ENCODE assay signal across 1 cellular context in genomic region chr10:88108115-88108610, GRCh38.
TF ChIP-seq lines count a peak whose summit lies in the region.

No MANE protein-coding gene starts in this region.

TF ChIP-seq in GM12878, 131 proteins besides CTCF, POLR2A, EP300 and RAD21 (continued from another document and continues in another):
- no peak for TF ChIP-seq CEBPZ (IDR thresholded peaks at IDR 0.05; ENCODE audit: low read depth, low read length)
- no peak for TF ChIP-seq HSF1 (IDR thresholded peaks at IDR 0.05; ENCODE audit: low read depth, low read length)
- peak; percentile 98 for TF ChIP-seq SPI1 (IDR thresholded peaks at IDR 0.05; ENCODE audit: borderline replicate concordance, insufficient read depth, low read depth, low read length)
- 0 out of 2 replicates have a peak, but pooled peaks have one; percentile 64 for TF ChIP-seq CBX5 (IDR thresholded peaks at IDR 0.05; ENCODE audit: low read depth)
- TF ChIP-seq FOXM1 (IDR thresholded peaks at IDR 0.05; ENCODE audit: low read depth, low read length), result peak; percentile 74
- TF ChIP-seq, protein P1, sequence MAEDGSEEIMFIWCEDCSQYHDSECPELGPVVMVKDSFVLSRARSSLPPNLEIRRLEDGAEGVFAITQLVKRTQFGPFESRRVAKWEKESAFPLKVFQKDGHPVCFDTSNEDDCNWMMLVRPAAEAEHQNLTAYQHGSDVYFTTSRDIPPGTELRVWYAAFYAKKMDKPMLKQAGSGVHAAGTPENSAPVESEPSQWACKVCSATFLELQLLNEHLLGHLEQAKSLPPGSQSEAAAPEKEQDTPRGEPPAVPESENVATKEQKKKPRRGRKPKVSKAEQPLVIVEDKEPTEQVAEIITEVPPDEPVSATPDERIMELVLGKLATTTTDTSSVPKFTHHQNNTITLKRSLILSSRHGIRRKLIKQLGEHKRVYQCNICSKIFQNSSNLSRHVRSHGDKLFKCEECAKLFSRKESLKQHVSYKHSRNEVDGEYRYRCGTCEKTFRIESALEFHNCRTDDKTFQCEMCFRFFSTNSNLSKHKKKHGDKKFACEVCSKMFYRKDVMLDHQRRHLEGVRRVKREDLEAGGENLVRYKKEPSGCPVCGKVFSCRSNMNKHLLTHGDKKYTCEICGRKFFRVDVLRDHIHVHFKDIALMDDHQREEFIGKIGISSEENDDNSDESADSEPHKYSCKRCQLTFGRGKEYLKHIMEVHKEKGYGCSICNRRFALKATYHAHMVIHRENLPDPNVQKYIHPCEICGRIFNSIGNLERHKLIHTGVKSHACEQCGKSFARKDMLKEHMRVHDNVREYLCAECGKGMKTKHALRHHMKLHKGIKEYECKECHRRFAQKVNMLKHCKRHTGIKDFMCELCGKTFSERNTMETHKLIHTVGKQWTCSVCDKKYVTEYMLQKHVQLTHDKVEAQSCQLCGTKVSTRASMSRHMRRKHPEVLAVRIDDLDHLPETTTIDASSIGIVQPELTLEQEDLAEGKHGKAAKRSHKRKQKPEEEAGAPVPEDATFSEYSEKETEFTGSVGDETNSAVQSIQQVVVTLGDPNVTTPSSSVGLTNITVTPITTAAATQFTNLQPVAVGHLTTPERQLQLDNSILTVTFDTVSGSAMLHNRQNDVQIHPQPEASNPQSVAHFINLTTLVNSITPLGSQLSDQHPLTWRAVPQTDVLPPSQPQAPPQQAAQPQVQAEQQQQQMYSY (CRISPR knock-in tag; IDR thresholded peaks at IDR 0.05), result no peak
- TF ChIP-seq, protein P2, sequence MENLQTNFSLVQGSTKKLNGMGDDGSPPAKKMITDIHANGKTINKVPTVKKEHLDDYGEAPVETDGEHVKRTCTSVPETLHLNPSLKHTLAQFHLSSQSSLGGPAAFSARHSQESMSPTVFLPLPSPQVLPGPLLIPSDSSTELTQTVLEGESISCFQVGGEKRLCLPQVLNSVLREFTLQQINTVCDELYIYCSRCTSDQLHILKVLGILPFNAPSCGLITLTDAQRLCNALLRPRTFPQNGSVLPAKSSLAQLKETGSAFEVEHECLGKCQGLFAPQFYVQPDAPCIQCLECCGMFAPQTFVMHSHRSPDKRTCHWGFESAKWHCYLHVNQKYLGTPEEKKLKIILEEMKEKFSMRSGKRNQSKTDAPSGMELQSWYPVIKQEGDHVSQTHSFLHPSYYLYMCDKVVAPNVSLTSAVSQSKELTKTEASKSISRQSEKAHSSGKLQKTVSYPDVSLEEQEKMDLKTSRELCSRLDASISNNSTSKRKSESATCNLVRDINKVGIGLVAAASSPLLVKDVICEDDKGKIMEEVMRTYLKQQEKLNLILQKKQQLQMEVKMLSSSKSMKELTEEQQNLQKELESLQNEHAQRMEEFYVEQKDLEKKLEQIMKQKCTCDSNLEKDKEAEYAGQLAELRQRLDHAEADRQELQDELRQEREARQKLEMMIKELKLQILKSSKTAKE (IDR thresholded peaks at IDR 0.05; ENCODE audit: low read depth, poor library complexity, severe bottlenecking), result peak; percentile 65
- TF ChIP-seq, protein P3, sequence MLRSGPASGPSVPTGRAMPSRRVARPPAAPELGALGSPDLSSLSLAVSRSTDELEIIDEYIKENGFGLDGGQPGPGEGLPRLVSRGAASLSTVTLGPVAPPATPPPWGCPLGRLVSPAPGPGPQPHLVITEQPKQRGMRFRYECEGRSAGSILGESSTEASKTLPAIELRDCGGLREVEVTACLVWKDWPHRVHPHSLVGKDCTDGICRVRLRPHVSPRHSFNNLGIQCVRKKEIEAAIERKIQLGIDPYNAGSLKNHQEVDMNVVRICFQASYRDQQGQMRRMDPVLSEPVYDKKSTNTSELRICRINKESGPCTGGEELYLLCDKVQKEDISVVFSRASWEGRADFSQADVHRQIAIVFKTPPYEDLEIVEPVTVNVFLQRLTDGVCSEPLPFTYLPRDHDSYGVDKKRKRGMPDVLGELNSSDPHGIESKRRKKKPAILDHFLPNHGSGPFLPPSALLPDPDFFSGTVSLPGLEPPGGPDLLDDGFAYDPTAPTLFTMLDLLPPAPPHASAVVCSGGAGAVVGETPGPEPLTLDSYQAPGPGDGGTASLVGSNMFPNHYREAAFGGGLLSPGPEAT (IDR thresholded peaks at IDR 0.05; ENCODE audit: low read depth), result peak; percentile 83; the same call in 1 of the 2 replicates
- no peak for TF ChIP-seq GABPA (IDR thresholded peaks at IDR 0.05; ENCODE audit: low read depth)
- 0 out of 2 replicates have a peak, but pooled peaks have one; percentile 40 for TF ChIP-seq CREB1 (IDR thresholded peaks at IDR 0.05; ENCODE audit: low read depth)
- no peak for TF ChIP-seq NRF1 (conservative IDR thresholded peaks at IDR 0.05; ENCODE audit: low read depth, low read length)
- no peak for TF ChIP-seq REST (IDR thresholded peaks at IDR 0.05; ENCODE audit: low read depth, low read length)
- peak; percentile 87 for TF ChIP-seq HDGF (IDR thresholded peaks at IDR 0.05)
- TF ChIP-seq NR2C2 (IDR thresholded peaks at IDR 0.05; ENCODE audit: borderline replicate concordance, control insufficient read depth, insufficient read length, low read depth), result no peak
- TF ChIP-seq SIX5 (IDR thresholded peaks at IDR 0.05; ENCODE audit: low read depth, low read length, severe bottlenecking), result no peak
- TF ChIP-seq TCF7 (IDR thresholded peaks at IDR 0.05; ENCODE audit: borderline replicate concordance), result no peak
- TF ChIP-seq SIN3A (IDR thresholded peaks at IDR 0.05; ENCODE audit: low read depth, low read length), result no peak
- TF ChIP-seq, protein P4, sequence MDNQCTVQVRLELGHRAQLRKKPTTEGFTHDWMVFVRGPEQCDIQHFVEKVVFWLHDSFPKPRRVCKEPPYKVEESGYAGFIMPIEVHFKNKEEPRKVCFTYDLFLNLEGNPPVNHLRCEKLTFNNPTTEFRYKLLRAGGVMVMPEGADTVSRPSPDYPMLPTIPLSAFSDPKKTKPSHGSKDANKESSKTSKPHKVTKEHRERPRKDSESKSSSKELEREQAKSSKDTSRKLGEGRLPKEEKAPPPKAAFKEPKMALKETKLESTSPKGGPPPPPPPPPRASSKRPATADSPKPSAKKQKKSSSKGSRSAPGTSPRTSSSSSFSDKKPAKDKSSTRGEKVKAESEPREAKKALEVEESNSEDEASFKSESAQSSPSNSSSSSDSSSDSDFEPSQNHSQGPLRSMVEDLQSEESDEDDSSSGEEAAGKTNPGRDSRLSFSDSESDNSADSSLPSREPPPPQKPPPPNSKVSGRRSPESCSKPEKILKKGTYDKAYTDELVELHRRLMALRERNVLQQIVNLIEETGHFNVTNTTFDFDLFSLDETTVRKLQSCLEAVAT (IDR thresholded peaks at IDR 0.05), result peak; percentile 78
- no peak for TF ChIP-seq SMAD1 (IDR thresholded peaks at IDR 0.05; ENCODE audit: low read depth, partially characterized antibody)
- no peak for TF ChIP-seq POLR2AphosphoS2 (IDR thresholded peaks at IDR 0.05; ENCODE audit: low read depth, low read length)
- no peak for TF ChIP-seq NKRF (conservative IDR thresholded peaks at IDR 0.05)
- TF ChIP-seq, protein P5, sequence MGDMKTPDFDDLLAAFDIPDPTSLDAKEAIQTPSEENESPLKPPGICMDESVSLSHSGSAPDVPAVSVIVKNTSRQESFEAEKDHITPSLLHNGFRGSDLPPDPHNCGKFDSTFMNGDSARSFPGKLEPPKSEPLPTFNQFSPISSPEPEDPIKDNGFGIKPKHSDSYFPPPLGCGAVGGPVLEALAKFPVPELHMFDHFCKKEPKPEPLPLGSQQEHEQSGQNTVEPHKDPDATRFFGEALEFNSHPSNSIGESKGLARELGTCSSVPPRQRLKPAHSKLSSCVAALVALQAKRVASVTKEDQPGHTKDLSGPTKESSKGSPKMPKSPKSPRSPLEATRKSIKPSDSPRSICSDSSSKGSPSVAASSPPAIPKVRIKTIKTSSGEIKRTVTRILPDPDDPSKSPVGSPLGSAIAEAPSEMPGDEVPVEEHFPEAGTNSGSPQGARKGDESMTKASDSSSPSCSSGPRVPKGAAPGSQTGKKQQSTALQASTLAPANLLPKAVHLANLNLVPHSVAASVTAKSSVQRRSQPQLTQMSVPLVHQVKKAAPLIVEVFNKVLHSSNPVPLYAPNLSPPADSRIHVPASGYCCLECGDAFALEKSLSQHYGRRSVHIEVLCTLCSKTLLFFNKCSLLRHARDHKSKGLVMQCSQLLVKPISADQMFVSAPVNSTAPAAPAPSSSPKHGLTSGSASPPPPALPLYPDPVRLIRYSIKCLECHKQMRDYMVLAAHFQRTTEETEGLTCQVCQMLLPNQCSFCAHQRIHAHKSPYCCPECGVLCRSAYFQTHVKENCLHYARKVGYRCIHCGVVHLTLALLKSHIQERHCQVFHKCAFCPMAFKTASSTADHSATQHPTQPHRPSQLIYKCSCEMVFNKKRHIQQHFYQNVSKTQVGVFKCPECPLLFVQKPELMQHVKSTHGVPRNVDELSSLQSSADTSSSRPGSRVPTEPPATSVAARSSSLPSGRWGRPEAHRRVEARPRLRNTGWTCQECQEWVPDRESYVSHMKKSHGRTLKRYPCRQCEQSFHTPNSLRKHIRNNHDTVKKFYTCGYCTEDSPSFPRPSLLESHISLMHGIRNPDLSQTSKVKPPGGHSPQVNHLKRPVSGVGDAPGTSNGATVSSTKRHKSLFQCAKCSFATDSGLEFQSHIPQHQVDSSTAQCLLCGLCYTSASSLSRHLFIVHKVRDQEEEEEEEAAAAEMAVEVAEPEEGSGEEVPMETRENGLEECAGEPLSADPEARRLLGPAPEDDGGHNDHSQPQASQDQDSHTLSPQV (IDR thresholded peaks at IDR 0.05), result no peak
- TF ChIP-seq CHD2 (IDR thresholded peaks at IDR 0.05; ENCODE audit: borderline replicate concordance, low read depth, low read length), result peak; percentile 88
- no peak for TF ChIP-seq YBX1 (IDR thresholded peaks at IDR 0.05)
- TF ChIP-seq IRF4 (IDR thresholded peaks at IDR 0.05; ENCODE audit: low read depth, low read length), result 0 out of 2 replicates have a peak, but pooled peaks have one; percentile 51
- TF ChIP-seq HCFC1 (IDR thresholded peaks at IDR 0.05; ENCODE audit: low read length), result no peak
- TF ChIP-seq MYC (IDR thresholded peaks at IDR 0.05; ENCODE audit: insufficient read depth, insufficient read length, insufficient replicate concordance, low read length, severe bottlenecking), result no peak
- TF ChIP-seq ETV6 (conservative IDR thresholded peaks at IDR 0.05 in 1 of 2, IDR thresholded peaks at IDR 0.05 in 1 of 2; ENCODE audit: borderline replicate concordance in 1 of 2, low read depth in 1 of 2), result peak in 1 of 2 experiments; percentile 86; a peak in 2 of 4 replicates
